In genomic region chr20:40781979-40782378, GRCh38 we compare ENCODE assay signal across 1 cellular context.
TF ChIP-seq lines count a peak whose summit lies in the region.

No MANE protein-coding gene starts in this region.

TF ChIP-seq in GM23338, 12 proteins besides CTCF, POLR2A, EP300 and RAD21 (continued from another document):
- TF ChIP-seq ZNF331 (CRISPR knock-in tag; IDR thresholded peaks at IDR 0.05; ENCODE audit: low read depth) (no peak), CREB1 (CRISPR knock-in tag; IDR thresholded peaks at IDR 0.05; ENCODE audit: low read depth) (no peak)
- TF ChIP-seq, protein P1, sequence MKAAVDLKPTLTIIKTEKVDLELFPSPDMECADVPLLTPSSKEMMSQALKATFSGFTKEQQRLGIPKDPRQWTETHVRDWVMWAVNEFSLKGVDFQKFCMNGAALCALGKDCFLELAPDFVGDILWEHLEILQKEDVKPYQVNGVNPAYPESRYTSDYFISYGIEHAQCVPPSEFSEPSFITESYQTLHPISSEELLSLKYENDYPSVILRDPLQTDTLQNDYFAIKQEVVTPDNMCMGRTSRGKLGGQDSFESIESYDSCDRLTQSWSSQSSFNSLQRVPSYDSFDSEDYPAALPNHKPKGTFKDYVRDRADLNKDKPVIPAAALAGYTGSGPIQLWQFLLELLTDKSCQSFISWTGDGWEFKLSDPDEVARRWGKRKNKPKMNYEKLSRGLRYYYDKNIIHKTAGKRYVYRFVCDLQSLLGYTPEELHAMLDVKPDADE (IDR thresholded peaks at IDR 0.05), result no peak
